ENCODE assay signal across 11 cellular contexts in genomic region chr7:47444376-47445098, GRCh38.
DNase-seq lines count a peak whose midpoint lies in the region; ATAC-seq and TF ChIP-seq lines count a peak whose summit lies in the region.
"Had no signal": no experiment of that assay in that cellular context is flagged by ENCODE, and none has a peak within 500 bp of the region (broad histone marks: within the 10 kb centered on the region; RNA-seq: fewer than 3 reads in every experiment).

No MANE protein-coding gene starts in this region.

- H2AFZ ChIP-seq in KMS-11 (ENCODE audit: low read depth), result no peak overlapping the region

- H3K27ac ChIP-seq in KMS-11 (no peak overlapping the region), coronary artery (peak overlapping the region in 1 of 2 donors; percentile 35)

- peaks cover 81% of the 10 kb centered on the region for H4K20me1 ChIP-seq in KMS-11 (ENCODE audit: insufficient read depth)

- H3K36me3 ChIP-seq in KMS-11 (ENCODE audit: insufficient read depth), result no peaks in the 10 kb centered on the region; the same call in 1 of the 2 replicates

- H3K4me3 ChIP-seq in KMS-11 (IDR thresholded peaks at IDR 0.05; ENCODE audit: insufficient read depth, low read depth, low read length) (no peak overlapping the region), coronary artery (no peak overlapping the region)

- peaks cover 47% of the 10 kb centered on the region for H3K4me1 Mint-ChIP-seq in nephron
- H3K4me1 Mint-ChIP-seq: activated CD4-positive, alpha-beta T cell treated with anti-CD3 and anti-CD28 coated beads, Interleukin-2, amount 10 ng/mL, durations not matched to agents 24 days and 14 days had no signal

- H3K27ac Mint-ChIP-seq in nephron, result peak overlapping the region; percentile 61 to 84 (median 68)
- H3K27ac Mint-ChIP-seq: activated CD4-positive, alpha-beta T cell treated with anti-CD3 and anti-CD28 coated beads, Interleukin-2, amount 10 ng/mL, durations not matched to agents 24 days and 14 days had no signal

- H3K79me2 ChIP-seq in KMS-11 (ENCODE audit: insufficient read depth, low read depth), result peaks cover 100% of the 10 kb centered on the region

- peak; percentile 51 for DNase-seq in Daoy (ENCODE audit: low read depth)
- DNase-seq in coronary artery (ENCODE audit: low spot score), result peak; percentile 55
- DNase-seq in foreskin melanocyte, result no peak
- no peak for DNase-seq in NCI-H2029 treated with DMSO at 0.1 percent for 48 hours (lab: John Stamatoyannopoulos, UW)
- DNase-seq in activated T-cell treated with anti-CD3 and anti-CD28 coated beads, Interleukin-2, amount 50 U/mL, for 48 hours, result no peak
- DNase-seq: activated CD4-positive, alpha-beta T cell treated with anti-CD3 and anti-CD28 coated beads, Interleukin-2, amount 10 ng/mL, durations not matched to agents 24 days and 14 days; GOT3; islet precursor cell had no signal

- H3K4me2 ChIP-seq in KMS-11, result no peak overlapping the region

- peaks cover 39% of the 10 kb centered on the region for H3K4me1 ChIP-seq in KMS-11 (ENCODE audit: low read depth, poor library complexity, severe bottlenecking)

- H3K4me3 Mint-ChIP-seq in nephron, result no peak overlapping the region
- H3K4me3 Mint-ChIP-seq: activated CD4-positive, alpha-beta T cell treated with anti-CD3 and anti-CD28 coated beads, Interleukin-2, amount 10 ng/mL, durations not matched to agents 24 days and 14 days had no signal

- peak; percentile 51 for TF ChIP-seq CTCF in KMS-11 (conservative IDR thresholded peaks at IDR 0.05; ENCODE audit: low read depth, low read length)
- no peak for TF ChIP-seq CTCF in coronary artery (IDR thresholded peaks at IDR 0.05)
- peak; percentile 53 to 63 (median 54) for TF ChIP-seq CTCF in nephron (IDR thresholded peaks at IDR 0.05; ENCODE audit: unreplicated experiment in 3 of 3)

- H3K27me3 Mint-ChIP-seq in nephron (ENCODE audit: low read depth), result no peaks in the 10 kb centered on the region
- H3K27me3 Mint-ChIP-seq: activated CD4-positive, alpha-beta T cell treated with anti-CD3 and anti-CD28 coated beads, Interleukin-2, amount 10 ng/mL, durations not matched to agents 24 days and 14 days had no signal

- H3K27me3 ChIP-seq in KMS-11 (ENCODE audit: insufficient read depth, low read depth), result no peaks in the 10 kb centered on the region

- ATAC-seq in HG03025 (IDR thresholded peaks at IDR 0.05; ENCODE audit: low FRiP score, unreplicated experiment), result no peak

- peaks cover 11% of the 10 kb centered on the region for H3K36me3 Mint-ChIP-seq in nephron (ENCODE audit: low read depth)

- no peak overlapping the region for H3K9ac ChIP-seq in KMS-11

- no peaks in the 10 kb centered on the region for H3K9me3 Mint-ChIP-seq in nephron
- H3K9me3 Mint-ChIP-seq: activated CD4-positive, alpha-beta T cell treated with anti-CD3 and anti-CD28 coated beads, Interleukin-2, amount 10 ng/mL, durations not matched to agents 24 days and 14 days had no signal

Comparison
In these comparisons a context has a peak if more than half of its experiments do, and no peak if none do; other contexts are left out.
1. DNase-seq: peak in Daoy (single experiment) and coronary artery (single experiment); none in foreskin melanocyte (single experiment), NCI-H2029 treated with DMSO at 0.1 percent for 48 hours (single experiment) and activated T-cell treated with anti-CD3 and anti-CD28 coated beads, Interleukin-2, amount 50 U/mL, for 48 hours (0 of 2).